ENCODE assay signal across 11 cellular contexts in the genomic region with DNA sequence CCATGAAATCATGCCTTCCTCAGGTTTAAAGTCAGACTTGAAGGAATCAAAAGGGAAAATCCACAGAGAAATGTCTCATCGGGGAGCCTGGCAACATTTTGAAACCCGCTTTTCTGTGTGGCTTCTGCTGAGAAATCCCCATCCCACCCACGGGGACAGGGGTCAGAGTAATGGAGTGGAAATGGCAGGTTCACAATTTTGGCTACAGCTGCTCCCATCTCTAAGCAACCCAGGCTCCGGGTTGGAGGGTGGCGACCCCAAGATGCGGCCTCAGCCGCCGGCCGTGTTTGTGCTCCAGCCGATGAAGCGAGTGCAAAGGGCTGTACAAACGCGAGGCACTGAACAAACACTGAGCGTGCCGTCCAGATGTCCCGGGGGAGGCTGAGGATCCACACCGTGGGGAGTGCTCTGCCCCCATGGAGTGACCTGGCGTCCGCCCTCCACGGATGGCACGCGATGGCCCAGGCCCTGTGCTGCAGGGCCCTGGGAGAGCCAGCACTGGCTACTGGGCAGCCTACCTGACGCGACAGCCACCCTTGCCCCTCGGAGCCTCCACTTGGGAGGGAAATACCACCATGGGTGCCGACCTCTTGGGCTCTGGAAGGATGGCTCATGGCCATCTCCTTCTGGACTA. TPM values are rescaled to one million over a fixed set of nuclear protein-coding genes. Genes with fewer than 3 reads are reported as not detected.
A peak's percentile ranks its signal among the peaks of the same experiment; 100 is the strongest.
DNase-seq lines count a peak whose midpoint lies in the region; ATAC-seq, FAIRE-seq and TF ChIP-seq lines count a peak whose summit lies in the region.
"Had no signal": no experiment of that assay in that cellular context is flagged by ENCODE, and none has a peak within 500 bp of the region (broad histone marks: within the 10 kb centered on the region; RNA-seq: fewer than 3 reads in every experiment).

No MANE protein-coding gene starts in this region.

- H3K27ac ChIP-seq in brain microvascular endothelial cell (no peak overlapping the region), parathyroid adenoma (peak overlapping the region; percentile 59)

- FAIRE-seq in GM19239 (lab: Jason Lieb, UNC): peak; percentile 44
- FAIRE-seq: islet of Langerhans had no signal

- peaks cover 7% of the 10 kb centered on the region for H3K4me1 ChIP-seq in parathyroid adenoma

- peaks cover 5% of the 10 kb centered on the region for H3K79me2 ChIP-seq in parathyroid adenoma

- H3K27me3 ChIP-seq in brain microvascular endothelial cell (replicated peaks) (no peaks in the 10 kb centered on the region), parathyroid adenoma (ENCODE audit: control insufficient read depth, insufficient read depth, low read length) (no peaks in the 10 kb centered on the region)

- intact Hi-C loops in posterior vena cava (cut with DNase I): no loop called here

- H3K4me3 ChIP-seq in brain microvascular endothelial cell (ENCODE audit: low read depth, low read length): no peak overlapping the region
- no peak overlapping the region for H3K4me3 ChIP-seq in parathyroid adenoma (ENCODE audit: low read depth, low read length)

- no peak for TF ChIP-seq CTCF in brain microvascular endothelial cell (IDR thresholded peaks at IDR 0.05; ENCODE audit: low read depth, low read length, missing control alignments)
- TF ChIP-seq CTCF in parathyroid adenoma (IDR thresholded peaks at IDR 0.05): no peak

- H3K4me2 ChIP-seq in parathyroid adenoma (ENCODE audit: low read length): no peak overlapping the region

- H3K9me3 ChIP-seq in parathyroid adenoma (ENCODE audit: control insufficient read depth, low read length): no peaks in the 10 kb centered on the region

- no peak for ATAC-seq in GM19328 (IDR thresholded peaks at IDR 0.05; ENCODE audit: unreplicated experiment)

- no peak overlapping the region for H2AFZ ChIP-seq in parathyroid adenoma

- DNase-seq in G401 (ENCODE audit: low spot score): peak; percentile 33
- DNase-seq in GM19239 (ENCODE audit: insufficient read length, low spot score): no peak
- DNase-seq in brain microvascular endothelial cell: peak; percentile 17
- no peak for DNase-seq in NCI-H187 (lab: John Stamatoyannopoulos, UW)
- DNase-seq in posterior vena cava (ENCODE audit: low spot score): no peak
- DNase-seq in RPMI8226: no peak
- DNase-seq: EL, IMR-90 had no signal

- in situ Hi-C loops in G401 (cut with HindIII; ENCODE audit: low sequenced_read_pairs): no loop called here
- in situ Hi-C loops in brain microvascular endothelial cell (cut with HindIII; ENCODE audit: low pct_ligation_motif_present, low sequenced_read_pairs): no loop called here

- H3K36me3 ChIP-seq in brain microvascular endothelial cell (replicated peaks): no peaks in the 10 kb centered on the region
- H3K36me3 ChIP-seq in parathyroid adenoma (ENCODE audit: control insufficient read depth, insufficient read depth, low read length): no peaks in the 10 kb centered on the region

- no peak overlapping the region for H3K9ac ChIP-seq in parathyroid adenoma

RNA-seq across cellular contexts. Expression of a gene that starts 22.2 kb away (rescaled TPM):
- total RNA-seq in G401 (2014; rRNA removed; shearing (Covaris generic)): 22.1 and 39.7 TPM in 2 replicates
- total RNA-seq in posterior vena cava: 10 to 100 TPM in 1 of 2 donors, 1 to 10 TPM in 1; 9.5 to 16.9 TPM

RNA-seq across cellular contexts. Expression of a gene that starts 39.1 kb away (rescaled TPM):
- total RNA-seq in G401 (2014; rRNA removed; shearing (Covaris generic)): 0.71 and 3.4 TPM in 2 replicates
- total RNA-seq in posterior vena cava: 10 to 100 TPM; 13.0 to 13.9 TPM

RNA-seq across cellular contexts. Expression of a gene that starts 43.2 kb away (rescaled TPM):
- total RNA-seq in G401 (2014; rRNA removed; shearing (Covaris generic)): 9.5 and 36.1 TPM in 2 replicates
- total RNA-seq in posterior vena cava: 10 to 100 TPM; 10.3 to 13.0 TPM

RNA-seq across cellular contexts. Expression of a gene that starts 43.9 kb away (rescaled TPM):
- 42.1 and 95.3 TPM in 2 replicates for total RNA-seq in G401 (2014; rRNA removed; shearing (Covaris generic))
- total RNA-seq in posterior vena cava: 10 to 100 TPM; 68.4 to 90.3 TPM

Comparison
In these comparisons a context has a peak if more than half of its experiments do, and no peak if none do; other contexts are left out.
1. DNase-seq: peak in G401 (single experiment) and brain microvascular endothelial cell (single experiment); none in GM19239 (single experiment), NCI-H187 (0 of 2), posterior vena cava (single experiment) and RPMI8226 (single experiment).